Comparison of ENCODE assay signal across 10 cellular contexts in genomic region chr2:176093145-176093888, GRCh38. TPM values are rescaled to one million over a fixed set of nuclear protein-coding genes. Genes with fewer than 3 reads are reported as not detected.
A peak's percentile ranks its signal among the peaks of the same experiment; 100 is the strongest.
DNase-seq lines count a peak whose midpoint lies in the region; ATAC-seq and TF ChIP-seq lines count a peak whose summit lies in the region.
"Had no signal": no experiment of that assay in that cellular context is flagged by ENCODE, and none has a peak within 500 bp of the region (broad histone marks: within the 10 kb centered on the region; RNA-seq: fewer than 3 reads in every experiment).

No MANE protein-coding gene starts in this region.

- H3K27me3 ChIP-seq in cardiac muscle cell: peaks cover 100% of the 10 kb centered on the region
- peaks cover 40% of the 10 kb centered on the region for H3K27me3 ChIP-seq in PC-3 (ENCODE audit: low read length)
- H3K27me3 ChIP-seq in tibial artery: peaks cover 7 to 100% of the 10 kb centered on the region in 2 donors

- H3K36me3 ChIP-seq in cardiac muscle cell: no peaks in the 10 kb centered on the region
- H3K36me3 ChIP-seq in PC-3 (ENCODE audit: low read depth, low read length): no peaks in the 10 kb centered on the region
- H3K36me3 ChIP-seq in tibial artery: no peaks in the 10 kb centered on the region

- POLR2A ChIA-PET in PC-3 (lab: Charles Lee; ENCODE audit: unreplicated experiment): no interaction called here

- peak overlapping the region; percentile 78 for H2AFZ ChIP-seq in PC-3 (ENCODE audit: low read length)

- no peaks in the 10 kb centered on the region for H3K9me2 ChIP-seq in PC-3 (replicated peaks; ENCODE audit: low read length)

- no peak for DNase-seq in cardiac muscle cell (ENCODE audit: low read depth in 1 of 2, low spot score in 1 of 2)
- no peak for DNase-seq in Right ventricle myocardium inferior (ENCODE audit: missing footprints)
- peak; percentile 25 for DNase-seq in PC-3
- peak; percentile 70 for DNase-seq in islet precursor cell
- peak in 1 of 2 donors; percentile 64 for DNase-seq in tibial artery
- DNase-seq in AG08395 (ENCODE audit: low spot score): no peak
- no peak for DNase-seq in GOT3 (lab: John Stamatoyannopoulos, UW)

- H3K4me3 ChIP-seq in cardiac muscle cell (peak overlapping the region; percentile 26), PC-3 (ENCODE audit: low read length) (peak overlapping the region; percentile 66), tibial artery (peak overlapping the region; percentile 22 to 44)

- peak overlapping the region; percentile 84 for H3K4me2 ChIP-seq in PC-3 (ENCODE audit: low read length)

- CTCF ChIA-PET in PC-3 (lab: Charles Lee): interaction anchor here (0.5 kb wide), 1 partner anchor 1700 kb away, joined by 8 read pairs; no protein-coding TSS in a partner anchor

- no TSS peak for BruUV-seq in PC-3 (replicated peaks; lab: Mats Ljungman, UMichigan)

- no peak overlapping the region for H3K9ac ChIP-seq in PC-3 (ENCODE audit: low read length)

- no peaks in the 10 kb centered on the region for H3K9me3 ChIP-seq in cardiac muscle cell (ENCODE audit: low read depth)
- no peaks in the 10 kb centered on the region for H3K9me3 ChIP-seq in PC-3 (ENCODE audit: low read length)
- H3K9me3 ChIP-seq in tibial artery: no peaks in the 10 kb centered on the region

- H3K79me2 ChIP-seq in PC-3 (ENCODE audit: low read length): no peaks in the 10 kb centered on the region

- no peaks in the 10 kb centered on the region for H3K4me1 ChIP-seq in cardiac muscle cell (ENCODE audit: low read depth)
- peaks cover 5% of the 10 kb centered on the region; the same call in 1 of the 2 replicates for H3K4me1 ChIP-seq in PC-3 (ENCODE audit: insufficient read depth, low read length)
- H3K4me1 ChIP-seq in tibial artery: peaks cover 0 to 45% (median 36%) of the 10 kb centered on the region in 4 donors

- ATAC-seq in Right ventricle myocardium inferior (no peak), PC-3 (peak; percentile 34), GM21786 (IDR thresholded peaks at IDR 0.05; ENCODE audit: unreplicated experiment) (no peak)

- no peaks in the 10 kb centered on the region for H4K20me1 ChIP-seq in PC-3 (ENCODE audit: low read length)

- H3F3A ChIP-seq in PC-3 (ENCODE audit: low read length, unreplicated experiment): no peaks in the 10 kb centered on the region

- H3K27ac ChIP-seq in cardiac muscle cell (no peak overlapping the region), PC-3 (ENCODE audit: low read length) (no peak overlapping the region), tibial artery (no peak overlapping the region)

- TF ChIP-seq CTCF in cardiac muscle cell (IDR thresholded peaks at IDR 0.05; ENCODE audit: low read depth, low read length) (no peak), PC-3 (conservative IDR thresholded peaks at IDR 0.05; ENCODE audit: low read depth, low read length) (peak; percentile 26; the same call in 1 of the 2 replicates), tibial artery (IDR thresholded peaks at IDR 0.05) (no peak)

- intact Hi-C loops in Right ventricle myocardium inferior (cut with DNase I): loop anchor here (10.0 kb wide), 1 partner anchor 839 kb away; no protein-coding TSS in a partner anchor
- intact Hi-C loops in PC-3 (cut with micrococcal nuclease): loop anchor here (10.0 kb wide), 1 partner anchor 1059 kb away; no protein-coding TSS in a partner anchor
- intact Hi-C loops in tibial artery (cut with DNase I; ENCODE audit: low total_unique reads): loop anchor here (5.0 kb wide), 1 partner anchor 91 kb away; the partner anchor contains the start of gene LNPK

RNA-seq across cellular contexts. Expression of gene HOXD13, which starts 0.8 kb away (rescaled TPM):
- total RNA-seq in cardiac muscle cell (not detected in 2 replicates), Right ventricle myocardium inferior (not detected), PC-3 (2014; rRNA removed) (0.36 and 0.46 TPM in 2 replicates)
- not detected in 2 replicates for polyA plus RNA-seq in cardiac muscle cell
- total RNA-seq: renal cortical epithelial cell had no signal

RNA-seq across cellular contexts. Expression of gene HOXD12, which starts 6.3 kb away (rescaled TPM):
- total RNA-seq in cardiac muscle cell (not detected in 2 replicates), Right ventricle myocardium inferior (not detected), PC-3 (2014; rRNA removed) (not detected in 2 replicates)
- not detected in 2 replicates for polyA plus RNA-seq in cardiac muscle cell
- total RNA-seq: renal cortical epithelial cell had no signal

RNA-seq across cellular contexts. Expression of gene EVX2, which starts 9.6 kb away (rescaled TPM):
- total RNA-seq in cardiac muscle cell (0.06 and 0.11 TPM in 2 replicates), Right ventricle myocardium inferior (not detected), PC-3 (2014; rRNA removed) (not detected in 2 replicates)
- 0.28 TPM in 1 of 2 replicates, not detected in the other for polyA plus RNA-seq in cardiac muscle cell
- total RNA-seq: NCI-H460, renal cortical epithelial cell had no signal

RNA-seq across cellular contexts. Expression of gene HOXD11, which starts 13.8 kb away (rescaled TPM):
- not detected in 2 replicates for total RNA-seq in cardiac muscle cell
- polyA plus RNA-seq in cardiac muscle cell: not detected in 2 replicates
- not detected for total RNA-seq in Right ventricle myocardium inferior
- not detected in 2 replicates for total RNA-seq in PC-3 (2014; rRNA removed)
- total RNA-seq: NCI-H460 had no signal

RNA-seq across cellular contexts. Expression of gene HOXD10, which starts 23.3 kb away (rescaled TPM):
- total RNA-seq in cardiac muscle cell (not detected in 2 replicates), Right ventricle myocardium inferior (not detected), PC-3 (2014; rRNA removed) (not detected in 2 replicates)
- not detected in 2 replicates for polyA plus RNA-seq in cardiac muscle cell

Comparison
In these comparisons a context has a peak if more than half of its experiments do, and no peak if none do; other contexts are left out.
1. DNase-seq: peak in PC-3 (single experiment) and islet precursor cell (single experiment); none in cardiac muscle cell (0 of 2), Right ventricle myocardium inferior (single experiment), AG08395 (single experiment) and GOT3 (single experiment).
2. Peak in every context shown above with its lines, with median percentiles within 50 percentile points of each other: H3K4me3 ChIP-seq.